ENCODE assay signal across 1 cellular context in genomic region chr12:82756303-82756702, GRCh38.
TF ChIP-seq lines count a peak whose summit lies in the region.

No MANE protein-coding gene starts in this region.

TF ChIP-seq in H1, 55 proteins besides CTCF, POLR2A, EP300 and RAD21 (continued from another document):
- TF ChIP-seq, protein P1, sequence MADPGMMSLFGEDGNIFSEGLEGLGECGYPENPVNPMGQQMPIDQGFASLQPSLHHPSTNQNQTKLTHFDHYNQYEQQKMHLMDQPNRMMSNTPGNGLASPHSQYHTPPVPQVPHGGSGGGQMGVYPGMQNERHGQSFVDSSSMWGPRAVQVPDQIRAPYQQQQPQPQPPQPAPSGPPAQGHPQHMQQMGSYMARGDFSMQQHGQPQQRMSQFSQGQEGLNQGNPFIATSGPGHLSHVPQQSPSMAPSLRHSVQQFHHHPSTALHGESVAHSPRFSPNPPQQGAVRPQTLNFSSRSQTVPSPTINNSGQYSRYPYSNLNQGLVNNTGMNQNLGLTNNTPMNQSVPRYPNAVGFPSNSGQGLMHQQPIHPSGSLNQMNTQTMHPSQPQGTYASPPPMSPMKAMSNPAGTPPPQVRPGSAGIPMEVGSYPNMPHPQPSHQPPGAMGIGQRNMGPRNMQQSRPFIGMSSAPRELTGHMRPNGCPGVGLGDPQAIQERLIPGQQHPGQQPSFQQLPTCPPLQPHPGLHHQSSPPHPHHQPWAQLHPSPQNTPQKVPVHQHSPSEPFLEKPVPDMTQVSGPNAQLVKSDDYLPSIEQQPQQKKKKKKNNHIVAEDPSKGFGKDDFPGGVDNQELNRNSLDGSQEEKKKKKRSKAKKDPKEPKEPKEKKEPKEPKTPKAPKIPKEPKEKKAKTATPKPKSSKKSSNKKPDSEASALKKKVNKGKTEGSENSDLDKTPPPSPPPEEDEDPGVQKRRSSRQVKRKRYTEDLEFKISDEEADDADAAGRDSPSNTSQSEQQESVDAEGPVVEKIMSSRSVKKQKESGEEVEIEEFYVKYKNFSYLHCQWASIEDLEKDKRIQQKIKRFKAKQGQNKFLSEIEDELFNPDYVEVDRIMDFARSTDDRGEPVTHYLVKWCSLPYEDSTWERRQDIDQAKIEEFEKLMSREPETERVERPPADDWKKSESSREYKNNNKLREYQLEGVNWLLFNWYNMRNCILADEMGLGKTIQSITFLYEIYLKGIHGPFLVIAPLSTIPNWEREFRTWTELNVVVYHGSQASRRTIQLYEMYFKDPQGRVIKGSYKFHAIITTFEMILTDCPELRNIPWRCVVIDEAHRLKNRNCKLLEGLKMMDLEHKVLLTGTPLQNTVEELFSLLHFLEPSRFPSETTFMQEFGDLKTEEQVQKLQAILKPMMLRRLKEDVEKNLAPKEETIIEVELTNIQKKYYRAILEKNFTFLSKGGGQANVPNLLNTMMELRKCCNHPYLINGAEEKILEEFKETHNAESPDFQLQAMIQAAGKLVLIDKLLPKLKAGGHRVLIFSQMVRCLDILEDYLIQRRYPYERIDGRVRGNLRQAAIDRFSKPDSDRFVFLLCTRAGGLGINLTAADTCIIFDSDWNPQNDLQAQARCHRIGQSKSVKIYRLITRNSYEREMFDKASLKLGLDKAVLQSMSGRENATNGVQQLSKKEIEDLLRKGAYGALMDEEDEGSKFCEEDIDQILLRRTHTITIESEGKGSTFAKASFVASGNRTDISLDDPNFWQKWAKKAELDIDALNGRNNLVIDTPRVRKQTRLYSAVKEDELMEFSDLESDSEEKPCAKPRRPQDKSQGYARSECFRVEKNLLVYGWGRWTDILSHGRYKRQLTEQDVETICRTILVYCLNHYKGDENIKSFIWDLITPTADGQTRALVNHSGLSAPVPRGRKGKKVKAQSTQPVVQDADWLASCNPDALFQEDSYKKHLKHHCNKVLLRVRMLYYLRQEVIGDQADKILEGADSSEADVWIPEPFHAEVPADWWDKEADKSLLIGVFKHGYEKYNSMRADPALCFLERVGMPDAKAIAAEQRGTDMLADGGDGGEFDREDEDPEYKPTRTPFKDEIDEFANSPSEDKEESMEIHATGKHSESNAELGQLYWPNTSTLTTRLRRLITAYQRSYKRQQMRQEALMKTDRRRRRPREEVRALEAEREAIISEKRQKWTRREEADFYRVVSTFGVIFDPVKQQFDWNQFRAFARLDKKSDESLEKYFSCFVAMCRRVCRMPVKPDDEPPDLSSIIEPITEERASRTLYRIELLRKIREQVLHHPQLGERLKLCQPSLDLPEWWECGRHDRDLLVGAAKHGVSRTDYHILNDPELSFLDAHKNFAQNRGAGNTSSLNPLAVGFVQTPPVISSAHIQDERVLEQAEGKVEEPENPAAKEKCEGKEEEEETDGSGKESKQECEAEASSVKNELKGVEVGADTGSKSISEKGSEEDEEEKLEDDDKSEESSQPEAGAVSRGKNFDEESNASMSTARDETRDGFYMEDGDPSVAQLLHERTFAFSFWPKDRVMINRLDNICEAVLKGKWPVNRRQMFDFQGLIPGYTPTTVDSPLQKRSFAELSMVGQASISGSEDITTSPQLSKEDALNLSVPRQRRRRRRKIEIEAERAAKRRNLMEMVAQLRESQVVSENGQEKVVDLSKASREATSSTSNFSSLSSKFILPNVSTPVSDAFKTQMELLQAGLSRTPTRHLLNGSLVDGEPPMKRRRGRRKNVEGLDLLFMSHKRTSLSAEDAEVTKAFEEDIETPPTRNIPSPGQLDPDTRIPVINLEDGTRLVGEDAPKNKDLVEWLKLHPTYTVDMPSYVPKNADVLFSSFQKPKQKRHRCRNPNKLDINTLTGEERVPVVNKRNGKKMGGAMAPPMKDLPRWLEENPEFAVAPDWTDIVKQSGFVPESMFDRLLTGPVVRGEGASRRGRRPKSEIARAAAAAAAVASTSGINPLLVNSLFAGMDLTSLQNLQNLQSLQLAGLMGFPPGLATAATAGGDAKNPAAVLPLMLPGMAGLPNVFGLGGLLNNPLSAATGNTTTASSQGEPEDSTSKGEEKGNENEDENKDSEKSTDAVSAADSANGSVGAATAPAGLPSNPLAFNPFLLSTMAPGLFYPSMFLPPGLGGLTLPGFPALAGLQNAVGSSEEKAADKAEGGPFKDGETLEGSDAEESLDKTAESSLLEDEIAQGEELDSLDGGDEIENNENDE (IDR thresholded peaks at IDR 0.05; ENCODE audit: insufficient replicate concordance, low read length): peak; percentile 30
- TF ChIP-seq, protein P2, sequence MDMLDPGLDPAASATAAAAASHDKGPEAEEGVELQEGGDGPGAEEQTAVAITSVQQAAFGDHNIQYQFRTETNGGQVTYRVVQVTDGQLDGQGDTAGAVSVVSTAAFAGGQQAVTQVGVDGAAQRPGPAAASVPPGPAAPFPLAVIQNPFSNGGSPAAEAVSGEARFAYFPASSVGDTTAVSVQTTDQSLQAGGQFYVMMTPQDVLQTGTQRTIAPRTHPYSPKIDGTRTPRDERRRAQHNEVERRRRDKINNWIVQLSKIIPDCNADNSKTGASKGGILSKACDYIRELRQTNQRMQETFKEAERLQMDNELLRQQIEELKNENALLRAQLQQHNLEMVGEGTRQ (IDR thresholded peaks at IDR 0.05; ENCODE audit: low read length): no peak
- TF ChIP-seq POLR2AphosphoS5 (IDR thresholded peaks at IDR 0.05; ENCODE audit: low read depth, low read length): peak; percentile 83
- TF ChIP-seq TCF12 (IDR thresholded peaks at IDR 0.05; ENCODE audit: low read depth, low read length): peak; percentile 75
- no peak for TF ChIP-seq JUN (IDR thresholded peaks at IDR 0.05; ENCODE audit: low read depth, low read length)
- TF ChIP-seq RNF2 (IDR thresholded peaks at IDR 0.05; ENCODE audit: borderline replicate concordance, low read depth, low read length, missing control alignments, poor library complexity, severe bottlenecking): no peak
TF ChIP-seq in H1: peak in this region for 3.
